Comparison of ENCODE assay signal across 9 cellular contexts in the genomic region with DNA sequence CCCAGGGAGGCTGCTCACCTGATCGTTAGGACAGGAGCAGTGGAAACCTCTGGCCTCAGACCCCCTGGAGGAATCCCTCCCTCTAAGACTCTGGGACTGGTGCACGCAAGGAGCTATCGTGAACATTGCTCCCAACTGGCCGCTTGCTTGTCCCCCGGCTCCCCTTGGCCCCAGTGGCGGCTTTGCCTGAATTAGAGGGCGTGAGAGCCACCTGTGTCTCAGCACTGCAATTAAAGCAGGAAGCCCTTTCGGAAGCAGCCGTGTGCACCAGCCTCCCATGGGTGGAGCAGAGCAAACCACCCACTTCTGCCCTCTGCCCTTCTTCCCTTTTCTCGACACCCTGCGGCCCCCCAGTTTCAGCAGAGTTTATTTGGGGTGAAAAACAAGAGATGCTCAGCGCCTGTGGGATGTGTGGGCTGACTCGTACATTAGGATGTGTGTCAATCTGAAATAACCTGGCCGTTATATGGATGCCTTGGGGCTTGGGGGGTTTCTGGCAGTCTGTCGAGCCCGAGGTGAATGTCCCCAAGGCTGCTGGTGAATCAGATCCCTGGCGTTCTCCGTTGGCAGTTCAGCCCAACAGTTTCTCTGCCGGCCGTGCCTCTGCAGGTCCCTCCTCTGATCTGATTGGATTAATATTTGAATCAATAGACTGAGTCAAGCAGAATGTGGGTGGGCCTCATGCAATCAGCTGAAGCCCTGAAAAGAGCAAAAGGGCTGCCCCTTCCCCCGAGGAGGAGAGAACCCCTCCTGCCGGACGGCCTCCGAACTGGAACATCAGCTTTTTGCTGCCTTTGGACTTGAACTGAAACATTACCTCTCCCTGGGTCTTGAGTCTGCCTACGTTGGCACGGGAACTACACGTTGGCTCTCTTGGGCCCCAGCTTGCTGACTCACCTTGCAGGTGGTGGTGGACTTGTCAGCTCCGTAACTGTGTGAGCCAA. TPM values are rescaled to one million over a fixed set of nuclear protein-coding genes. Genes with fewer than 3 reads are reported as not detected.
A peak's percentile ranks its signal among the peaks of the same experiment; 100 is the strongest.
DNase-seq lines count a peak whose midpoint lies in the region; FAIRE-seq and TF ChIP-seq lines count a peak whose summit lies in the region.
"Had no signal": no experiment of that assay in that cellular context is flagged by ENCODE, and none has a peak within 500 bp of the region (broad histone marks: within the 10 kb centered on the region; RNA-seq: fewer than 3 reads in every experiment).

No MANE protein-coding gene starts in this region.

- H3K4me3 ChIP-seq in esophagus (ENCODE audit: low read depth in 1 of 2, low read length in 2 of 2) (no peak overlapping the region), ascending aorta (no peak overlapping the region)

- intact Hi-C loops in ascending aorta (cut with DNase I) = no loop called here

- no peak for TF ChIP-seq CTCF in ascending aorta (IDR thresholded peaks at IDR 0.05)

- 32 to 35% methylated on average over 28 of the region's 28 CpGs for WGBS in esophagus, 2 donors

- no peak for FAIRE-seq in HTR-8/SVneo (lab: Jason Lieb, UNC)

- no peaks in the 10 kb centered on the region for H3K9me3 ChIP-seq in esophagus (ENCODE audit: control insufficient read depth in 2 of 2, insufficient read depth in 1 of 2, low read depth in 1 of 2, low read length in 1 of 2)
- H3K9me3 ChIP-seq in ascending aorta = no peaks in the 10 kb centered on the region

- H3K27me3 ChIP-seq in esophagus (ENCODE audit: control insufficient read depth in 1 of 2, insufficient read depth in 2 of 2, low read length in 2 of 2) = no peaks in the 10 kb centered on the region
- H3K27me3 ChIP-seq in ascending aorta = no peaks in the 10 kb centered on the region

- peak overlapping the region; percentile 11 for H3K27ac ChIP-seq in esophagus (ENCODE audit: low read depth in 2 of 2, low read length in 1 of 2)
- H3K27ac ChIP-seq in ascending aorta = no peak overlapping the region

- H3K36me3 ChIP-seq in esophagus (ENCODE audit: control insufficient read depth in 2 of 2, insufficient read depth in 2 of 2, low read length in 1 of 2) (no peaks in the 10 kb centered on the region), ascending aorta (no peaks in the 10 kb centered on the region)

- peak; percentile 60 for TF ChIP-seq POLR2A in GM18526 (IDR thresholded peaks at IDR 0.05; ENCODE audit: extremely low read depth, insufficient read length)

- DNase-seq in KG1 (lab: John Stamatoyannopoulos, UW) (peak; percentile 57), ascending aorta (ENCODE audit: low spot score in 2 of 2) (no peak), cortex of kidney (lab: John Stamatoyannopoulos, UW) (no peak), HTR-8/SVneo (ENCODE audit: insufficient read length, low spot score) (no peak)
- DNase-seq in activated CD4-positive, alpha-beta T cell treated with anti-CD3 and anti-CD28 coated beads for 4 hours = peak; percentile 42 to 55
- peak; percentile 25 for DNase-seq in stimulated activated CD8-positive, alpha-beta memory T cell treated with anti-CD3 and anti-CD28 coated beads, Interleukin-12 subunit alpha, Interleukin-12 subunit beta, amount 100 ng/mL, for 1 hour (ENCODE audit: low read depth)

- H3K4me1 ChIP-seq in esophagus (ENCODE audit: control insufficient read depth in 2 of 2, insufficient read depth in 2 of 2, low read length in 1 of 2) = peaks cover 0 to 12% of the 10 kb centered on the region in 2 donors
- no peaks in the 10 kb centered on the region for H3K4me1 ChIP-seq in ascending aorta

RNA-seq across cellular contexts. Expression of gene UMODL1, which starts 7.3 kb away (rescaled TPM):
- under 1 TPM; 0.12 to 0.18 TPM for polyA plus RNA-seq in esophagus
- not detected for total RNA-seq in ascending aorta
- total RNA-seq: M059J had no signal

RNA-seq across cellular contexts. Expression of gene ZBTB21, which starts 53.7 kb away (rescaled TPM):
- polyA plus RNA-seq in esophagus = 1 to 10 TPM; 1.6 to 2.7 TPM
- total RNA-seq in ascending aorta = 11.1 TPM

Comparison
In these comparisons a context has a peak if more than half of its experiments do, and no peak if none do; other contexts are left out.
1. DNase-seq: peak in KG1 (single experiment), activated CD4-positive, alpha-beta T cell treated with anti-CD3 and anti-CD28 coated beads for 4 hours (2 of 2) and stimulated activated CD8-positive, alpha-beta memory T cell treated with anti-CD3 and anti-CD28 coated beads, Interleukin-12 subunit alpha, Interleukin-12 subunit beta, amount 100 ng/mL, for 1 hour (single experiment); none in ascending aorta (0 of 2), cortex of kidney (single experiment) and HTR-8/SVneo (single experiment).
2. H3K27ac ChIP-seq: peak in esophagus (2 of 2); none in ascending aorta (0 of 2).